In genomic region chr9:3963266-3964019, GRCh38 we compare ENCODE assay signal across 12 cellular contexts.
DNase-seq lines count a peak whose midpoint lies in the region; ATAC-seq, FAIRE-seq and TF ChIP-seq lines count a peak whose summit lies in the region.
"Had no signal": no experiment of that assay in that cellular context is flagged by ENCODE, and none has a peak within 500 bp of the region (broad histone marks: within the 10 kb centered on the region; RNA-seq: fewer than 3 reads in every experiment).

No MANE protein-coding gene starts in this region.

- H2AFZ ChIP-seq in HepG2 (ENCODE audit: low read length), result no peak overlapping the region

- H3K79me2 ChIP-seq in HepG2 (ENCODE audit: insufficient read depth, low read length), result no peaks in the 10 kb centered on the region

- CTCF ChIA-PET in HepG2 (lab: Yijun Ruan, JAX; ENCODE audit: low intra/inter-chr PET ratio, low total read pairs), result no interaction called here

- H3K4me1 ChIP-seq in right lobe of liver (no peaks in the 10 kb centered on the region), HepG2 (ENCODE audit: insufficient read depth, low read length) (peaks cover 16% of the 10 kb centered on the region)
- H3K4me1 ChIP-seq: BLaER1 had no signal

- no peaks in the 10 kb centered on the region for H4K20me1 ChIP-seq in HepG2 (ENCODE audit: insufficient read depth, low read length)
- H4K20me1 ChIP-seq: BLaER1 had no signal

- H3K9ac ChIP-seq in HepG2 (ENCODE audit: insufficient read depth, low read depth, low read length), result no peak overlapping the region
- H3K9ac ChIP-seq: BLaER1 had no signal

- H3K27me3 ChIP-seq in right lobe of liver (no peaks in the 10 kb centered on the region), HepG2 (ENCODE audit: control insufficient read depth in 1 of 2, insufficient read depth in 2 of 2, low read length in 2 of 2) (no peaks in the 10 kb centered on the region)
- H3K27me3 ChIP-seq: BLaER1 had no signal

- H3K27ac ChIP-seq in right lobe of liver (no peak overlapping the region), HepG2 (ENCODE audit: extremely low read length, insufficient read depth, low read length) (no peak overlapping the region)
- H3K27ac ChIP-seq: BLaER1 had no signal

- no peak for FAIRE-seq in HepG2 (lab: Jason Lieb, UNC)

- H3K4me2 ChIP-seq in HepG2 (ENCODE audit: low read depth, low read length), result no peak overlapping the region
- H3K4me2 ChIP-seq: BLaER1 had no signal

- TF ChIP-seq CTCF in right lobe of liver (IDR thresholded peaks at IDR 0.05) (no peak), HepG2 (CRISPR knock-in tag; IDR thresholded peaks at IDR 0.05) (no peak), cardiac fibroblast (IDR thresholded peaks at IDR 0.05; ENCODE audit: low read depth, low read length) (no peak)

- POLR2A ChIA-PET in HepG2 (lab: Yijun Ruan, JAX), result interaction anchor here (0.9 kb wide), 1 partner anchor 43 kb away, joined by 4 read pairs; no protein-coding TSS in a partner anchor

- TF ChIP-seq EP300 in HepG2 (IDR thresholded peaks at IDR 0.05; ENCODE audit: low read depth in 2 of 2, low read length in 2 of 2), result no peak
- no peak for TF ChIP-seq EP300 in HepG2 (CRISPR knock-in tag; IDR thresholded peaks at IDR 0.05; ENCODE audit: borderline replicate concordance)

- no peak for TF ChIP-seq RAD21 in HepG2 (CRISPR knock-in tag; IDR thresholded peaks at IDR 0.05)

- BruUV-seq in HepG2 (replicated peaks; lab: Mats Ljungman, UMichigan), result no TSS peak

- H3K36me3 ChIP-seq in right lobe of liver (no peaks in the 10 kb centered on the region), HepG2 (replicated peaks in 1 of 2; ENCODE audit: control insufficient read depth in 1 of 2, insufficient read depth in 2 of 2, low read length in 2 of 2) (no peaks in the 10 kb centered on the region)
- H3K36me3 ChIP-seq: BLaER1 had no signal

- DNase-seq in right lobe of liver (no peak), HepG2 (ENCODE audit: low spot score) (no peak), cardiac fibroblast (ENCODE audit: low read depth in 2 of 2) (peak; percentile 81 to 84), left kidney (ENCODE audit: low read depth, low spot score) (peak; percentile 29)
- DNase-seq in activated CD4-positive, alpha-beta T cell treated with anti-CD3 and anti-CD28 coated beads, Interleukin-2, amount 50 U/mL, for 4 hours, result no peak
- DNase-seq: activated CD8-positive, alpha-beta memory T cell treated with anti-CD3 and anti-CD28 coated beads, Interleukin-2, amount 50 U/mL, for 4 hours; midbrain; SHP77 had no signal

- WGBS in right lobe of liver (ENCODE audit: insufficient coverage, low coverage, low lambda C conversion rate, missing lambda C conversion rate), result 64% methylated on average over 9 of the region's 11 CpGs
- WGBS in HepG2 (ENCODE audit: low lambda C conversion rate), result 73% methylated on average over 11 of the region's 11 CpGs

- peak in 3 of 4 donors; percentile 45 to 69 (median 56) for ATAC-seq in right lobe of liver
- ATAC-seq in HepG2, result no peak
- no peak for ATAC-seq in HG03039 (IDR thresholded peaks at IDR 0.05; ENCODE audit: unreplicated experiment)
- ATAC-seq in HG02884 (IDR thresholded peaks at IDR 0.05; ENCODE audit: unreplicated experiment), result no peak
- no peak for ATAC-seq in GM21526 (IDR thresholded peaks at IDR 0.05; ENCODE audit: low FRiP score, unreplicated experiment)

- H3K9me3 ChIP-seq in right lobe of liver (no peaks in the 10 kb centered on the region), HepG2 (ENCODE audit: low read length) (no peaks in the 10 kb centered on the region)
- H3K9me3 ChIP-seq: BLaER1 had no signal

- H3K4me3 ChIP-seq in right lobe of liver (no peak overlapping the region), HepG2 (replicated peaks in 1 of 3; ENCODE audit: insufficient read depth in 1 of 3, low read depth in 2 of 3, low read length in 3 of 3) (no peak overlapping the region), cardiac fibroblast (replicated peaks in 1 of 2; ENCODE audit: low read depth in 2 of 2, low read length in 2 of 2) (no peak overlapping the region)
- H3K4me3 ChIP-seq: BLaER1 had no signal

- intact Hi-C loops in right lobe of liver (cut with DNase I) (no loop called here), HepG2 (cut with micrococcal nuclease; ENCODE audit: unreplicated experiment) (loop anchor here (2.0 kb wide), 1 partner anchor 43 kb away; no protein-coding TSS in a partner anchor)

- TF ChIP-seq POLR2A in right lobe of liver (IDR thresholded peaks at IDR 0.05), result no peak
- TF ChIP-seq POLR2A in HepG2 (IDR thresholded peaks at IDR 0.05; ENCODE audit: insufficient read depth in 1 of 2, low read depth in 2 of 2, low read length in 2 of 2), result no peak

- in situ Hi-C loops in HepG2 (cut with HindIII; ENCODE audit: extremely low pct_ligation_motif_present, low pct_unique_long_range_greater_than_20kb), result no loop called here

TF ChIP-seq in HepG2, 621 proteins besides CTCF, POLR2A, EP300 and RAD21 (continues in another document):
- TF ChIP-seq NKX3-1 (CRISPR knock-in tag; IDR thresholded peaks at IDR 0.05) (no peak), ZNF839 (CRISPR knock-in tag; IDR thresholded peaks at IDR 0.05; ENCODE audit: borderline replicate concordance) (no peak), AKAP8 (CRISPR knock-in tag; IDR thresholded peaks at IDR 0.05) (no peak), ETS1 (CRISPR knock-in tag; IDR thresholded peaks at IDR 0.05) (no peak), ZNF772 (CRISPR knock-in tag; IDR thresholded peaks at IDR 0.05) (no peak), MNT (IDR thresholded peaks at IDR 0.05) (no peak), THAP9 (CRISPR knock-in tag; IDR thresholded peaks at IDR 0.05; ENCODE audit: borderline replicate concordance) (no peak), TBX2 (CRISPR knock-in tag; IDR thresholded peaks at IDR 0.05; ENCODE audit: borderline replicate concordance) (no peak), DBP (CRISPR knock-in tag; IDR thresholded peaks at IDR 0.05; ENCODE audit: not compliant biosample characterization) (no peak)

Comparison
In these comparisons a context has a peak if more than half of its experiments do, and no peak if none do; other contexts are left out.
1. ATAC-seq: peak in right lobe of liver (3 of 4); none in HepG2 (single experiment), HG03039 (single experiment), HG02884 (single experiment) and GM21526 (single experiment).
2. DNase-seq: peak in cardiac fibroblast (2 of 2) and left kidney (single experiment); none in right lobe of liver (0 of 3), HepG2 (single experiment) and activated CD4-positive, alpha-beta T cell treated with anti-CD3 and anti-CD28 coated beads, Interleukin-2, amount 50 U/mL, for 4 hours (0 of 2).